ENCODE assay signal across 7 cellular contexts in genomic region chr12:107318804-107319535, GRCh38.
DNase-seq lines count a peak whose midpoint lies in the region; ATAC-seq and TF ChIP-seq lines count a peak whose summit lies in the region.

No MANE protein-coding gene starts in this region.

- peak overlapping the region; percentile 52 for H3K4me3 ChIP-seq in astrocyte of the spinal cord (ENCODE audit: low read depth, low read length)

- no peak for ATAC-seq in GM18498 (IDR thresholded peaks at IDR 0.05; ENCODE audit: unreplicated experiment)

- TF ChIP-seq CTCF in GM20000 (IDR thresholded peaks at IDR 0.05; ENCODE audit: extremely low read depth, missing control alignments) (no peak), astrocyte of the spinal cord (IDR thresholded peaks at IDR 0.05; ENCODE audit: low read depth, low read length) (no peak)

- in situ Hi-C loops in astrocyte of the spinal cord (cut with HindIII; ENCODE audit: low sequenced_read_pairs): no loop called here

- DNase-seq in GM20000 (ENCODE audit: low spot score): peak; percentile 38
- peak; percentile 21 for DNase-seq in NCI-H774 (lab: John Stamatoyannopoulos, UW)
- peak; percentile 70 for DNase-seq in astrocyte of the spinal cord (ENCODE audit: low read depth, low spot score)
- peak; percentile 38 for DNase-seq in iPS-NIHi11 (ENCODE audit: low spot score)
- DNase-seq in stimulated activated CD4-positive, alpha-beta T cell treated with anti-CD3 and anti-CD28 coated beads, Interleukin-12 subunit alpha, Interleukin-12 subunit beta, amount 100 ng/mL, for 4 hours: peak; percentile 25
- DNase-seq in HT-29 (ENCODE audit: low spot score): no peak
